Comparison of ENCODE assay signal across 1 cellular context in the genomic region with DNA sequence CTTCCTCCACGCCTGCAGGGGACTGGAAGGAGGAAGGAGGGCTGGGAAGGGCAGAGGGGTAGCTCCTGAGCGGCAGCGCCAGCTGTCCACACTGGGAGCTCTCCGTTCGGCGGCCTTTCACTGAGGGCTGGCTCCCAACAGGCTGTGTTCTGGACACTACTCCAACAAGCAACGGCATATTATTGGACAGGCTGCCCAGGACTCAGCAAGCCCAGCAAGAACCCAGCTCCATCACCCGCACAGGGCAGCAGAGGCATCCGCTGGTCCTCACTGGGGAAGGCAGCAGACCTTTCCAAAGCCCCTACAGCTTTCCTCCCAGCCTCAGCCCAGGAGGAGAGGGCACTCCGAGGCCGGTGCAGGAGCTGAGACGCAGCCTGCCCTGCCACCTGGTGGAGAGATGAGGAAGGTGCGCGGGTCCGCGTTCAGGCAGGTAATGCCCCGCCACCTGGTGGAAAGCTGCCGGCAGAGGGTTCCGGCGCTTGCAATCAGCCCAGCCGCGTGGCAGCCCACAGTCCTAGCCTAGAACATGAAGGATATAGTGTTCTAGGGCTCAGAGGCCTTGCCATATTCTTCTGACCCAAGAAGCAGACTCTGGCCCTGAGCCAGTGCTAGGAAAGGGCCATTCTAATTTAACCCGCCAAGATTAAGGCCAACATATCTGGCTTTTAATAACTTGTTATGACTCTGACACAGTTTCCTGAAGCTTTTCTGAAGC.
TF ChIP-seq lines count a peak whose summit lies in the region.

No MANE protein-coding gene starts in this region.

TF ChIP-seq in HepG2, 621 proteins besides CTCF, POLR2A, EP300 and RAD21 (continued from another document and continues in another):
- TF ChIP-seq GATAD2A (CRISPR knock-in tag; IDR thresholded peaks at IDR 0.05) (peak; percentile 61), ZNF251 (CRISPR knock-in tag; IDR thresholded peaks at IDR 0.05) (no peak), SNAPC2 (CRISPR knock-in tag; IDR thresholded peaks at IDR 0.05) (no peak), ZFP90 (CRISPR knock-in tag; IDR thresholded peaks at IDR 0.05; ENCODE audit: borderline replicate concordance) (peak; percentile 33; the same call in 1 of the 2 replicates), HNRNPH1 (optimal IDR thresholded peaks at IDR 0.05; ENCODE audit: low read depth, low read length) (no peak), ZFP36L2 (CRISPR knock-in tag; IDR thresholded peaks at IDR 0.05) (no peak), ZNF30 (CRISPR knock-in tag; IDR thresholded peaks at IDR 0.05) (no peak), CBX1 (IDR thresholded peaks at IDR 0.05; ENCODE audit: low read depth) (peak; percentile 59), NR2F2 (IDR thresholded peaks at IDR 0.05; ENCODE audit: borderline replicate concordance, low read depth) (no peak), ZNF557 (CRISPR knock-in tag; IDR thresholded peaks at IDR 0.05) (no peak), KLF13 (CRISPR knock-in tag; IDR thresholded peaks at IDR 0.05) (no peak), BORCS8-MEF2B (CRISPR knock-in tag; IDR thresholded peaks at IDR 0.05) (peak; percentile 78), ZNF703 (CRISPR knock-in tag; IDR thresholded peaks at IDR 0.05; ENCODE audit: borderline replicate concordance) (no peak), ZNF382 (CRISPR knock-in tag; IDR thresholded peaks at IDR 0.05; ENCODE audit: borderline replicate concordance) (no peak), MATR3 (CRISPR knock-in tag; IDR thresholded peaks at IDR 0.05) (no peak), ZNF564 (CRISPR knock-in tag; IDR thresholded peaks at IDR 0.05) (no peak), ZNF3 (CRISPR knock-in tag; IDR thresholded peaks at IDR 0.05) (no peak)
- TF ChIP-seq, protein P1, sequence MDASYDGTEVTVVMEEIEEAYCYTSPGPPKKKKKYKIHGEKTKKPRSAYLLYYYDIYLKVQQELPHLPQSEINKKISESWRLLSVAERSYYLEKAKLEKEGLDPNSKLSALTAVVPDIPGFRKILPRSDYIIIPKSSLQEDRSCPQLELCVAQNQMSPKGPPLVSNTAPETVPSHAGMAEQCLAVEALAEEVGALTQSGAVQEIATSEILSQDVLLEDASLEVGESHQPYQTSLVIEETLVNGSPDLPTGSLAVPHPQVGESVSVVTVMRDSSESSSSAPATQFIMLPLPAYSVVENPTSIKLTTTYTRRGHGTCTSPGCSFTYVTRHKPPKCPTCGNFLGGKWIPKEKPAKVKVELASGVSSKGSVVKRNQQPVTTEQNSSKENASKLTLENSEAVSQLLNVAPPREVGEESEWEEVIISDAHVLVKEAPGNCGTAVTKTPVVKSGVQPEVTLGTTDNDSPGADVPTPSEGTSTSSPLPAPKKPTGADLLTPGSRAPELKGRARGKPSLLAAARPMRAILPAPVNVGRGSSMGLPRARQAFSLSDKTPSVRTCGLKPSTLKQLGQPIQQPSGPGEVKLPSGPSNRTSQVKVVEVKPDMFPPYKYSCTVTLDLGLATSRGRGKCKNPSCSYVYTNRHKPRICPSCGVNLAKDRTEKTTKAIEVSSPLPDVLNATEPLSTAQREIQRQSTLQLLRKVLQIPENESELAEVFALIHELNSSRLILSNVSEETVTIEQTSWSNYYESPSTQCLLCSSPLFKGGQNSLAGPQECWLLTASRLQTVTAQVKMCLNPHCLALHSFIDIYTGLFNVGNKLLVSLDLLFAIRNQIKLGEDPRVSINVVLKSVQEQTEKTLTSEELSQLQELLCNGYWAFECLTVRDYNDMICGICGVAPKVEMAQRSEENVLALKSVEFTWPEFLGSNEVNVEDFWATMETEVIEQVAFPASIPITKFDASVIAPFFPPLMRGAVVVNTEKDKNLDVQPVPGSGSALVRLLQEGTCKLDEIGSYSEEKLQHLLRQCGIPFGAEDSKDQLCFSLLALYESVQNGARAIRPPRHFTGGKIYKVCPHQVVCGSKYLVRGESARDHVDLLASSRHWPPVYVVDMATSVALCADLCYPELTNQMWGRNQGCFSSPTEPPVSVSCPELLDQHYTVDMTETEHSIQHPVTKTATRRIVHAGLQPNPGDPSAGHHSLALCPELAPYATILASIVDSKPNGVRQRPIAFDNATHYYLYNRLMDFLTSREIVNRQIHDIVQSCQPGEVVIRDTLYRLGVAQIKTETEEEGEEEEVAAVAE (CRISPR knock-in tag; IDR thresholded peaks at IDR 0.05; ENCODE audit: borderline replicate concordance): no peak
- TF ChIP-seq, protein P2, sequence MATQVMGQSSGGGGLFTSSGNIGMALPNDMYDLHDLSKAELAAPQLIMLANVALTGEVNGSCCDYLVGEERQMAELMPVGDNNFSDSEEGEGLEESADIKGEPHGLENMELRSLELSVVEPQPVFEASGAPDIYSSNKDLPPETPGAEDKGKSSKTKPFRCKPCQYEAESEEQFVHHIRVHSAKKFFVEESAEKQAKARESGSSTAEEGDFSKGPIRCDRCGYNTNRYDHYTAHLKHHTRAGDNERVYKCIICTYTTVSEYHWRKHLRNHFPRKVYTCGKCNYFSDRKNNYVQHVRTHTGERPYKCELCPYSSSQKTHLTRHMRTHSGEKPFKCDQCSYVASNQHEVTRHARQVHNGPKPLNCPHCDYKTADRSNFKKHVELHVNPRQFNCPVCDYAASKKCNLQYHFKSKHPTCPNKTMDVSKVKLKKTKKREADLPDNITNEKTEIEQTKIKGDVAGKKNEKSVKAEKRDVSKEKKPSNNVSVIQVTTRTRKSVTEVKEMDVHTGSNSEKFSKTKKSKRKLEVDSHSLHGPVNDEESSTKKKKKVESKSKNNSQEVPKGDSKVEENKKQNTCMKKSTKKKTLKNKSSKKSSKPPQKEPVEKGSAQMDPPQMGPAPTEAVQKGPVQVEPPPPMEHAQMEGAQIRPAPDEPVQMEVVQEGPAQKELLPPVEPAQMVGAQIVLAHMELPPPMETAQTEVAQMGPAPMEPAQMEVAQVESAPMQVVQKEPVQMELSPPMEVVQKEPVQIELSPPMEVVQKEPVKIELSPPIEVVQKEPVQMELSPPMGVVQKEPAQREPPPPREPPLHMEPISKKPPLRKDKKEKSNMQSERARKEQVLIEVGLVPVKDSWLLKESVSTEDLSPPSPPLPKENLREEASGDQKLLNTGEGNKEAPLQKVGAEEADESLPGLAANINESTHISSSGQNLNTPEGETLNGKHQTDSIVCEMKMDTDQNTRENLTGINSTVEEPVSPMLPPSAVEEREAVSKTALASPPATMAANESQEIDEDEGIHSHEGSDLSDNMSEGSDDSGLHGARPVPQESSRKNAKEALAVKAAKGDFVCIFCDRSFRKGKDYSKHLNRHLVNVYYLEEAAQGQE (IDR thresholded peaks at IDR 0.05; ENCODE audit: borderline replicate concordance in 1 of 2, low read depth in 1 of 2, low read length in 2 of 2): no peak
- TF ChIP-seq, protein P3, sequence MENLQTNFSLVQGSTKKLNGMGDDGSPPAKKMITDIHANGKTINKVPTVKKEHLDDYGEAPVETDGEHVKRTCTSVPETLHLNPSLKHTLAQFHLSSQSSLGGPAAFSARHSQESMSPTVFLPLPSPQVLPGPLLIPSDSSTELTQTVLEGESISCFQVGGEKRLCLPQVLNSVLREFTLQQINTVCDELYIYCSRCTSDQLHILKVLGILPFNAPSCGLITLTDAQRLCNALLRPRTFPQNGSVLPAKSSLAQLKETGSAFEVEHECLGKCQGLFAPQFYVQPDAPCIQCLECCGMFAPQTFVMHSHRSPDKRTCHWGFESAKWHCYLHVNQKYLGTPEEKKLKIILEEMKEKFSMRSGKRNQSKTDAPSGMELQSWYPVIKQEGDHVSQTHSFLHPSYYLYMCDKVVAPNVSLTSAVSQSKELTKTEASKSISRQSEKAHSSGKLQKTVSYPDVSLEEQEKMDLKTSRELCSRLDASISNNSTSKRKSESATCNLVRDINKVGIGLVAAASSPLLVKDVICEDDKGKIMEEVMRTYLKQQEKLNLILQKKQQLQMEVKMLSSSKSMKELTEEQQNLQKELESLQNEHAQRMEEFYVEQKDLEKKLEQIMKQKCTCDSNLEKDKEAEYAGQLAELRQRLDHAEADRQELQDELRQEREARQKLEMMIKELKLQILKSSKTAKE (CRISPR knock-in tag; IDR thresholded peaks at IDR 0.05; ENCODE audit: borderline replicate concordance): no peak
- TF ChIP-seq, protein P4, sequence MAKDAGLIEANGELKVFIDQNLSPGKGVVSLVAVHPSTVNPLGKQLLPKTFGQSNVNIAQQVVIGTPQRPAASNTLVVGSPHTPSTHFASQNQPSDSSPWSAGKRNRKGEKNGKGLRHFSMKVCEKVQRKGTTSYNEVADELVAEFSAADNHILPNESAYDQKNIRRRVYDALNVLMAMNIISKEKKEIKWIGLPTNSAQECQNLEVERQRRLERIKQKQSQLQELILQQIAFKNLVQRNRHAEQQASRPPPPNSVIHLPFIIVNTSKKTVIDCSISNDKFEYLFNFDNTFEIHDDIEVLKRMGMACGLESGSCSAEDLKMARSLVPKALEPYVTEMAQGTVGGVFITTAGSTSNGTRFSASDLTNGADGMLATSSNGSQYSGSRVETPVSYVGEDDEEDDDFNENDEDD (CRISPR knock-in tag; IDR thresholded peaks at IDR 0.05; ENCODE audit: borderline replicate concordance): peak; percentile 42; the same call in 1 of the 2 replicates
- TF ChIP-seq, protein P5, sequence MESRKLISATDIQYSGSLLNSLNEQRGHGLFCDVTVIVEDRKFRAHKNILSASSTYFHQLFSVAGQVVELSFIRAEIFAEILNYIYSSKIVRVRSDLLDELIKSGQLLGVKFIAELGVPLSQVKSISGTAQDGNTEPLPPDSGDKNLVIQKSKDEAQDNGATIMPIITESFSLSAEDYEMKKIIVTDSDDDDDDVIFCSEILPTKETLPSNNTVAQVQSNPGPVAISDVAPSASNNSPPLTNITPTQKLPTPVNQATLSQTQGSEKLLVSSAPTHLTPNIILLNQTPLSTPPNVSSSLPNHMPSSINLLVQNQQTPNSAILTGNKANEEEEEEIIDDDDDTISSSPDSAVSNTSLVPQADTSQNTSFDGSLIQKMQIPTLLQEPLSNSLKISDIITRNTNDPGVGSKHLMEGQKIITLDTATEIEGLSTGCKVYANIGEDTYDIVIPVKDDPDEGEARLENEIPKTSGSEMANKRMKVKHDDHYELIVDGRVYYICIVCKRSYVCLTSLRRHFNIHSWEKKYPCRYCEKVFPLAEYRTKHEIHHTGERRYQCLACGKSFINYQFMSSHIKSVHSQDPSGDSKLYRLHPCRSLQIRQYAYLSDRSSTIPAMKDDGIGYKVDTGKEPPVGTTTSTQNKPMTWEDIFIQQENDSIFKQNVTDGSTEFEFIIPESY (CRISPR knock-in tag; IDR thresholded peaks at IDR 0.05): peak; percentile 76
- TF ChIP-seq, protein P6, sequence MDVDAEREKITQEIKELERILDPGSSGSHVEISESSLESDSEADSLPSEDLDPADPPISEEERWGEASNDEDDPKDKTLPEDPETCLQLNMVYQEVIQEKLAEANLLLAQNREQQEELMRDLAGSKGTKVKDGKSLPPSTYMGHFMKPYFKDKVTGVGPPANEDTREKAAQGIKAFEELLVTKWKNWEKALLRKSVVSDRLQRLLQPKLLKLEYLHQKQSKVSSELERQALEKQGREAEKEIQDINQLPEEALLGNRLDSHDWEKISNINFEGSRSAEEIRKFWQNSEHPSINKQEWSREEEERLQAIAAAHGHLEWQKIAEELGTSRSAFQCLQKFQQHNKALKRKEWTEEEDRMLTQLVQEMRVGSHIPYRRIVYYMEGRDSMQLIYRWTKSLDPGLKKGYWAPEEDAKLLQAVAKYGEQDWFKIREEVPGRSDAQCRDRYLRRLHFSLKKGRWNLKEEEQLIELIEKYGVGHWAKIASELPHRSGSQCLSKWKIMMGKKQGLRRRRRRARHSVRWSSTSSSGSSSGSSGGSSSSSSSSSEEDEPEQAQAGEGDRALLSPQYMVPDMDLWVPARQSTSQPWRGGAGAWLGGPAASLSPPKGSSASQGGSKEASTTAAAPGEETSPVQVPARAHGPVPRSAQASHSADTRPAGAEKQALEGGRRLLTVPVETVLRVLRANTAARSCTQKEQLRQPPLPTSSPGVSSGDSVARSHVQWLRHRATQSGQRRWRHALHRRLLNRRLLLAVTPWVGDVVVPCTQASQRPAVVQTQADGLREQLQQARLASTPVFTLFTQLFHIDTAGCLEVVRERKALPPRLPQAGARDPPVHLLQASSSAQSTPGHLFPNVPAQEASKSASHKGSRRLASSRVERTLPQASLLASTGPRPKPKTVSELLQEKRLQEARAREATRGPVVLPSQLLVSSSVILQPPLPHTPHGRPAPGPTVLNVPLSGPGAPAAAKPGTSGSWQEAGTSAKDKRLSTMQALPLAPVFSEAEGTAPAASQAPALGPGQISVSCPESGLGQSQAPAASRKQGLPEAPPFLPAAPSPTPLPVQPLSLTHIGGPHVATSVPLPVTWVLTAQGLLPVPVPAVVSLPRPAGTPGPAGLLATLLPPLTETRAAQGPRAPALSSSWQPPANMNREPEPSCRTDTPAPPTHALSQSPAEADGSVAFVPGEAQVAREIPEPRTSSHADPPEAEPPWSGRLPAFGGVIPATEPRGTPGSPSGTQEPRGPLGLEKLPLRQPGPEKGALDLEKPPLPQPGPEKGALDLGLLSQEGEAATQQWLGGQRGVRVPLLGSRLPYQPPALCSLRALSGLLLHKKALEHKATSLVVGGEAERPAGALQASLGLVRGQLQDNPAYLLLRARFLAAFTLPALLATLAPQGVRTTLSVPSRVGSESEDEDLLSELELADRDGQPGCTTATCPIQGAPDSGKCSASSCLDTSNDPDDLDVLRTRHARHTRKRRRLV (CRISPR knock-in tag; IDR thresholded peaks at IDR 0.05): no peak
- TF ChIP-seq, protein P7, sequence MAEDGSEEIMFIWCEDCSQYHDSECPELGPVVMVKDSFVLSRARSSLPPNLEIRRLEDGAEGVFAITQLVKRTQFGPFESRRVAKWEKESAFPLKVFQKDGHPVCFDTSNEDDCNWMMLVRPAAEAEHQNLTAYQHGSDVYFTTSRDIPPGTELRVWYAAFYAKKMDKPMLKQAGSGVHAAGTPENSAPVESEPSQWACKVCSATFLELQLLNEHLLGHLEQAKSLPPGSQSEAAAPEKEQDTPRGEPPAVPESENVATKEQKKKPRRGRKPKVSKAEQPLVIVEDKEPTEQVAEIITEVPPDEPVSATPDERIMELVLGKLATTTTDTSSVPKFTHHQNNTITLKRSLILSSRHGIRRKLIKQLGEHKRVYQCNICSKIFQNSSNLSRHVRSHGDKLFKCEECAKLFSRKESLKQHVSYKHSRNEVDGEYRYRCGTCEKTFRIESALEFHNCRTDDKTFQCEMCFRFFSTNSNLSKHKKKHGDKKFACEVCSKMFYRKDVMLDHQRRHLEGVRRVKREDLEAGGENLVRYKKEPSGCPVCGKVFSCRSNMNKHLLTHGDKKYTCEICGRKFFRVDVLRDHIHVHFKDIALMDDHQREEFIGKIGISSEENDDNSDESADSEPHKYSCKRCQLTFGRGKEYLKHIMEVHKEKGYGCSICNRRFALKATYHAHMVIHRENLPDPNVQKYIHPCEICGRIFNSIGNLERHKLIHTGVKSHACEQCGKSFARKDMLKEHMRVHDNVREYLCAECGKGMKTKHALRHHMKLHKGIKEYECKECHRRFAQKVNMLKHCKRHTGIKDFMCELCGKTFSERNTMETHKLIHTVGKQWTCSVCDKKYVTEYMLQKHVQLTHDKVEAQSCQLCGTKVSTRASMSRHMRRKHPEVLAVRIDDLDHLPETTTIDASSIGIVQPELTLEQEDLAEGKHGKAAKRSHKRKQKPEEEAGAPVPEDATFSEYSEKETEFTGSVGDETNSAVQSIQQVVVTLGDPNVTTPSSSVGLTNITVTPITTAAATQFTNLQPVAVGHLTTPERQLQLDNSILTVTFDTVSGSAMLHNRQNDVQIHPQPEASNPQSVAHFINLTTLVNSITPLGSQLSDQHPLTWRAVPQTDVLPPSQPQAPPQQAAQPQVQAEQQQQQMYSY (CRISPR knock-in tag; IDR thresholded peaks at IDR 0.05): no peak
